Comparison of ENCODE assay signal across 19 cellular contexts in the genomic region with DNA sequence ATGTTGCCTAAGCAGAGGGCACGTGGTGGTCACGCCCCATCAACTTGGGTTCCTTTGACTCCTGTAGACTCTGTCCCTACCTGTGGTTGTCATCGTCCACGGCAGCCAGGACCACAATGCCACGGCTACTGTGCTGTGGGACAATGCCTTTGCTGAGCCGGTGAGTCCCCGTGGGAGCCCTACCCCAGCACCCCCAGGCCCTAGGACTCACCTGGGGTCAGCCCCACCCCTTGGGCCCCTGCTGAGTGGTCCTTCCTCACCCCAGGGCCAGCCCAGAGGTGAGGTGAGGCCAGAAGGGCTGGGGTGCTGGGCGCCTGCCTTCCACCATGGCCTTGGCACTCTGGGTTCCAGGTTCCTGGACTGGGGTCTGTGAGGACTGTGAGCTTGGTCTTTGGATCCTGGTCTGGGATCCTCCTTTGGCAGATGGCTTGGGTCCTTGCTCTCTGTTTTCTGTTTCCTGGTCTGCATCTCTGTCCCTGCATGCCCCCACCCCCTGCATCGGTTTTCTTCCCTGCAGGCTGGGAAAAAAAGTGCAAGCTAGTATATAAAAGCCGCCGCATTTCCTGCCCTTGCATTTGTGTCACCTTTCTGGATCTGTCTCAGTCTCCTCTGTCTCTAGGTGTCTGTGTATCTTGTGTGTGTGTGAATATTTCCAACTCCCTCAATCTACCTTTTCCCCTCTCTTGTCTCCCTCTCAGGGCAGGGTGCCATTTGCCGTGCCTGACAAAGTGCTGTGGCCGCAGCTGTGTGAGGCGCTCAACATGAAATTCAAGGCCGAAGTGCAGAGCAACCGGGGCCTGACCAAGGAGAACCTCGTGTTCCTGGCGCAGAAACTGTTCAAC. TPM values are rescaled to one million over a fixed set of nuclear protein-coding genes. Genes with fewer than 3 reads are reported as not detected.
DNase-seq lines count a peak whose midpoint lies in the region; ATAC-seq and TF ChIP-seq lines count a peak whose summit lies in the region.
"Had no signal": no experiment of that assay in that cellular context is flagged by ENCODE, and none has a peak within 500 bp of the region (broad histone marks: within the 10 kb centered on the region; RNA-seq: fewer than 3 reads in every experiment).

No MANE protein-coding gene starts in this region.

- no peak overlapping the region for H2BK15ac ChIP-seq in H9 (ENCODE audit: low read depth, low read length)

- H3K23ac ChIP-seq in H9 (ENCODE audit: insufficient read length, low read depth, low read length), result no peak overlapping the region

- DNase-seq in activated CD4-positive, alpha-beta T cell treated with anti-CD3 and anti-CD28 coated beads, Interleukin-2, amount 10 ng/mL, durations not matched to agents 7 days and 5 days, result peak; percentile 48
- no peak for DNase-seq in activated CD4-positive, alpha-beta T cell treated with anti-CD3 and anti-CD28 coated beads, Interleukin-2, amount 50 U/mL, for 1 hour
- DNase-seq in H9, result no peak
- no peak for DNase-seq in activated naive CD8-positive, alpha-beta T cell treated with anti-CD3 and anti-CD28 coated beads for 36 hours
- DNase-seq in osteoblast (ENCODE audit: insufficient read length, low spot score, missing footprints), result peak; percentile 71
- no peak for DNase-seq in stimulated activated CD8-positive, alpha-beta memory T cell treated with anti-CD3 and anti-CD28 coated beads, Interleukin-4, amount 100 ng/mL, for 48 hours
- DNase-seq in MV-4-11 (lab: John Stamatoyannopoulos, UW), result no peak
- DNase-seq: DMS79, foreskin keratinocyte, kidney glomerular epithelial cell, NCI-H1694, NCI-H446 treated with DMSO at 0.1 percent for 48 hours, upper lobe of right lung, WERI-Rb-1 had no signal

- no peaks in the 10 kb centered on the region for H3K27me3 ChIP-seq in H9 (ENCODE audit: insufficient read depth, low read length)
- no peaks in the 10 kb centered on the region for H3K27me3 ChIP-seq in osteoblast (ENCODE audit: insufficient read depth, low read length)
- H3K27me3 ChIP-seq: cardiac muscle cell, upper lobe of right lung had no signal

- H3K79me2 ChIP-seq in H9 (ENCODE audit: insufficient read depth, low read length) (no peaks in the 10 kb centered on the region), osteoblast (ENCODE audit: insufficient read depth, low read length) (no peaks in the 10 kb centered on the region)

- peaks cover 16% of the 10 kb centered on the region for H3K36me3 ChIP-seq in osteoblast (ENCODE audit: insufficient read depth, low read length)
- H3K36me3 ChIP-seq: cardiac muscle cell, WERI-Rb-1 had no signal

- no peak overlapping the region for H2BK5ac ChIP-seq in H9 (ENCODE audit: insufficient read length, low read length)

- H3K27ac Mint-ChIP-seq in activated CD4-positive, alpha-beta T cell treated with anti-CD3 and anti-CD28 coated beads, Interleukin-2, amount 10 ng/mL, durations not matched to agents 7 days and 5 days, result peak overlapping the region; percentile 76
- H3K27ac Mint-ChIP-seq in H9, result peak overlapping the region; percentile 16 to 88 (median 67); a peak in 5 of 7 replicates
- H3K27ac Mint-ChIP-seq in activated naive CD8-positive, alpha-beta T cell treated with anti-CD3 and anti-CD28 coated beads for 36 hours, result peak overlapping the region; percentile 60
- H3K27ac Mint-ChIP-seq: nephron had no signal

- peaks cover 44% of the 10 kb centered on the region for H3K4me1 Mint-ChIP-seq in activated CD4-positive, alpha-beta T cell treated with anti-CD3 and anti-CD28 coated beads, Interleukin-2, amount 10 ng/mL, durations not matched to agents 7 days and 5 days
- H3K4me1 Mint-ChIP-seq in H9, result peaks cover 12 to 15% of the 10 kb centered on the region in 2 experiments
- peaks cover 35% of the 10 kb centered on the region for H3K4me1 Mint-ChIP-seq in activated naive CD8-positive, alpha-beta T cell treated with anti-CD3 and anti-CD28 coated beads for 36 hours

- no peak overlapping the region for H3T11ph ChIP-seq in H9 (ENCODE audit: low read length)

- no peak overlapping the region for H3K9ac ChIP-seq in H9 (ENCODE audit: extremely low read depth, insufficient read length, low read length)

- H4K20me1 ChIP-seq in H9 (ENCODE audit: control insufficient read depth, insufficient read depth, insufficient read length), result no peaks in the 10 kb centered on the region
- H4K20me1 ChIP-seq in osteoblast (ENCODE audit: insufficient read depth, low read length), result no peaks in the 10 kb centered on the region

- no peak overlapping the region for H3K4me3 Mint-ChIP-seq in activated CD4-positive, alpha-beta T cell treated with anti-CD3 and anti-CD28 coated beads, Interleukin-2, amount 10 ng/mL, durations not matched to agents 7 days and 5 days
- H3K4me3 Mint-ChIP-seq in H9, result no peak overlapping the region
- H3K4me3 Mint-ChIP-seq in activated naive CD8-positive, alpha-beta T cell treated with anti-CD3 and anti-CD28 coated beads for 36 hours, result no peak overlapping the region
- H3K4me3 Mint-ChIP-seq: CD14-positive monocyte, nephron had no signal

- H3K18ac ChIP-seq in H9 (ENCODE audit: insufficient read length, low read depth, low read length), result no peak overlapping the region

- no peak overlapping the region for H3K4ac ChIP-seq in H9 (ENCODE audit: low read depth, low read length)

- H3K27me3 Mint-ChIP-seq in activated CD4-positive, alpha-beta T cell treated with anti-CD3 and anti-CD28 coated beads, Interleukin-2, amount 10 ng/mL, durations not matched to agents 7 days and 5 days, result no peaks in the 10 kb centered on the region
- peaks cover 6% of the 10 kb centered on the region for H3K27me3 Mint-ChIP-seq in H9 (ENCODE audit: low read depth)
- H3K27me3 Mint-ChIP-seq in activated naive CD8-positive, alpha-beta T cell treated with anti-CD3 and anti-CD28 coated beads for 36 hours, result no peaks in the 10 kb centered on the region

- H2BK12ac ChIP-seq in H9 (ENCODE audit: insufficient read length, low read depth, low read length), result no peak overlapping the region

- CTCF ChIA-PET in activated CD4-positive, alpha-beta T cell treated with anti-CD3 and anti-CD28 coated beads, Interleukin-2, amount 10 ng/mL, durations not matched to agents 7 days and 5 days (lab: Charles Lee), result interaction anchor here (0.7 kb wide), 1 partner anchor 111 kb away, joined by 3 read pairs; no protein-coding TSS in a partner anchor

- H3K4me3 ChIP-seq in osteoblast (ENCODE audit: insufficient read depth, low read length), result no peak overlapping the region
- H3K4me3 ChIP-seq: cardiac muscle cell, upper lobe of right lung had no signal

- POLR2A ChIA-PET in activated CD4-positive, alpha-beta T cell treated with anti-CD3 and anti-CD28 coated beads, Interleukin-2, amount 10 ng/mL, durations not matched to agents 7 days and 5 days (lab: Charles Lee), result no interaction called here

- WGBS in H9 (ENCODE audit: extremely low coverage, insufficient read length, low lambda C conversion rate), result no CpG with 5 or more reads among the region's 18 CpGs

- H2BK120ac ChIP-seq in H9 (ENCODE audit: low read depth, low read length, poor library complexity, severe bottlenecking), result no peak overlapping the region

- H2AFZ ChIP-seq in H9 (ENCODE audit: low read length) (no peak overlapping the region), osteoblast (ENCODE audit: low read length) (no peak overlapping the region)

- no peaks in the 10 kb centered on the region for H3K9me3 Mint-ChIP-seq in activated CD4-positive, alpha-beta T cell treated with anti-CD3 and anti-CD28 coated beads, Interleukin-2, amount 10 ng/mL, durations not matched to agents 7 days and 5 days
- H3K9me3 Mint-ChIP-seq in H9, result no peaks in the 10 kb centered on the region
- no peaks in the 10 kb centered on the region for H3K9me3 Mint-ChIP-seq in activated naive CD8-positive, alpha-beta T cell treated with anti-CD3 and anti-CD28 coated beads for 36 hours
- H3K9me3 Mint-ChIP-seq: nephron had no signal

- H3K14ac ChIP-seq in H9 (ENCODE audit: insufficient read depth, low read length), result no peak overlapping the region

- no peak for TF ChIP-seq CTCF in H9 (conservative IDR thresholded peaks at IDR 0.05)
- TF ChIP-seq CTCF in osteoblast (IDR thresholded peaks at IDR 0.05; ENCODE audit: extremely low read depth, low read depth, low read length), result no peak

- H3K27ac ChIP-seq in H9 (ENCODE audit: insufficient read length, low read depth, low read length) (no peak overlapping the region), osteoblast (ENCODE audit: low read depth, low read length) (no peak overlapping the region)
- H3K27ac ChIP-seq: cardiac muscle cell, epithelial cell of prostate, foreskin keratinocyte, upper lobe of right lung, WERI-Rb-1 had no signal

- no peak overlapping the region for H4K5ac ChIP-seq in H9 (ENCODE audit: insufficient read length, low read depth, low read length)

- H3K9me3 ChIP-seq in H9 (ENCODE audit: control insufficient read depth, low read depth, low read length) (no peaks in the 10 kb centered on the region), osteoblast (ENCODE audit: low read depth, low read length) (no peaks in the 10 kb centered on the region)
- H3K9me3 ChIP-seq: upper lobe of right lung had no signal

- H3K4me1 ChIP-seq in H9 (ENCODE audit: insufficient read depth, low read length) (peaks cover 2% of the 10 kb centered on the region; the same call in 1 of the 2 replicates), osteoblast (ENCODE audit: insufficient read depth, low read length) (no peaks in the 10 kb centered on the region)
- H3K4me1 ChIP-seq: foreskin keratinocyte had no signal

- H3K23me2 ChIP-seq in H9 (ENCODE audit: insufficient read length, low read depth, low read length, poor library complexity, severe bottlenecking), result no peaks in the 10 kb centered on the region

- no peak overlapping the region for H4K91ac ChIP-seq in H9 (ENCODE audit: insufficient read length, low read depth, low read length)

- H2AK5ac ChIP-seq in H9 (ENCODE audit: insufficient read length, low read length), result no peak overlapping the region

- no peaks in the 10 kb centered on the region for H3K79me1 ChIP-seq in H9 (ENCODE audit: insufficient read depth, low read depth, low read length, poor library complexity, severe bottlenecking)

- H4K8ac ChIP-seq in H9 (replicated peaks; ENCODE audit: insufficient read length, low read depth, low read length), result no peak overlapping the region

- H3K4me2 ChIP-seq in H9 (ENCODE audit: insufficient read depth, insufficient read length, low read length) (no peak overlapping the region), osteoblast (ENCODE audit: insufficient read depth, low read length) (no peak overlapping the region)

- H3K36me3 Mint-ChIP-seq in activated CD4-positive, alpha-beta T cell treated with anti-CD3 and anti-CD28 coated beads, Interleukin-2, amount 10 ng/mL, durations not matched to agents 7 days and 5 days (ENCODE audit: low read depth), result peaks cover 81% of the 10 kb centered on the region
- H3K36me3 Mint-ChIP-seq in H9 (ENCODE audit: insufficient read depth in 1 of 3, low read depth in 3 of 3), result peaks cover 0 to 4% (median 3%) of the 10 kb centered on the region in 3 experiments; a peak in 3 of 7 replicates
- H3K36me3 Mint-ChIP-seq in activated naive CD8-positive, alpha-beta T cell treated with anti-CD3 and anti-CD28 coated beads for 36 hours, result peaks cover 64% of the 10 kb centered on the region

- no peak for ATAC-seq in HG03175 (IDR thresholded peaks at IDR 0.05; ENCODE audit: unreplicated experiment)
- ATAC-seq: foreskin keratinocyte, upper lobe of right lung had no signal

- H2BK20ac ChIP-seq in H9 (ENCODE audit: low read depth, low read length, poor library complexity, severe bottlenecking), result no peak overlapping the region

- no peak overlapping the region for H3K56ac ChIP-seq in H9 (ENCODE audit: insufficient read length, low read depth, low read length)

RNA-seq across cellular contexts. Expression of gene STAT5A, which starts 17.5 kb away (rescaled TPM):
- 100 to 1,000 TPM in 1 of 2 experiments, 10 to 100 TPM in 1; 99.5 to 108 TPM for total RNA-seq in activated CD4-positive, alpha-beta T cell treated with anti-CD3 and anti-CD28 coated beads, Interleukin-2, amount 10 ng/mL, durations not matched to agents 7 days and 5 days
- total RNA-seq in H9 (2021), result 4.3 and 6.4 TPM in 2 replicates
- 100 to 1,000 TPM; 116 to 121 TPM for total RNA-seq in activated naive CD8-positive, alpha-beta T cell treated with anti-CD3 and anti-CD28 coated beads for 36 hours
- total RNA-seq in osteoblast, result 35.5 and 38.6 TPM in 2 replicates

RNA-seq across cellular contexts. Expression of gene STAT5B, which starts 29.6 kb away (rescaled TPM):
- total RNA-seq in activated CD4-positive, alpha-beta T cell treated with anti-CD3 and anti-CD28 coated beads, Interleukin-2, amount 10 ng/mL, durations not matched to agents 7 days and 5 days, result 100 to 1,000 TPM; 150 to 164 TPM
- total RNA-seq in H9 (2021), result 42.9 and 46.2 TPM in 2 replicates
- 10 to 100 TPM; 60.7 to 68.6 TPM for total RNA-seq in activated naive CD8-positive, alpha-beta T cell treated with anti-CD3 and anti-CD28 coated beads for 36 hours
- 22.8 and 23.6 TPM in 2 replicates for total RNA-seq in osteoblast

Comparison
In these comparisons a context has a peak if more than half of its experiments do, and no peak if none do; other contexts are left out.
1. DNase-seq: peak in activated CD4-positive, alpha-beta T cell treated with anti-CD3 and anti-CD28 coated beads, Interleukin-2, amount 10 ng/mL, durations not matched to agents 7 days and 5 days (single experiment) and osteoblast (single experiment); none in activated CD4-positive, alpha-beta T cell treated with anti-CD3 and anti-CD28 coated beads, Interleukin-2, amount 50 U/mL, for 1 hour (single experiment), H9 (single experiment), activated naive CD8-positive, alpha-beta T cell treated with anti-CD3 and anti-CD28 coated beads for 36 hours (single experiment), stimulated activated CD8-positive, alpha-beta memory T cell treated with anti-CD3 and anti-CD28 coated beads, Interleukin-4, amount 100 ng/mL, for 48 hours (single experiment) and MV-4-11 (single experiment).
2. Peak in every context shown above with its lines, with median percentiles within 50 percentile points of each other: H3K27ac Mint-ChIP-seq.